ENCODE assay signal across 24 cellular contexts in genomic region chr22:22703715-22704114, GRCh38. TPM values are rescaled to one million over a fixed set of nuclear protein-coding genes. Genes with fewer than 3 reads are reported as not detected.
A peak's percentile ranks its signal among the peaks of the same experiment; 100 is the strongest.
DNase-seq lines count a peak whose midpoint lies in the region; ATAC-seq and TF ChIP-seq lines count a peak whose summit lies in the region.
"Had no signal": no experiment of that assay in that cellular context is flagged by ENCODE, and none has a peak within 500 bp of the region (broad histone marks: within the 10 kb centered on the region; RNA-seq: fewer than 3 reads in every experiment).

No MANE protein-coding gene starts in this region.

- H3K9me3 Mint-ChIP-seq in Calu3 (ENCODE audit: low read depth, unreplicated experiment) = no peaks in the 10 kb centered on the region
- H3K9me3 Mint-ChIP-seq: activated B cell treated with CpG ODN at 0.5 μM for 24 hours; activated T-helper 2 cell treated with anti-CD3 and anti-CD28 coated beads, Interferon-gamma antibody, Interleukin-2, Interleukin-4, amounts not matched to agents 10 μg/mL and 5 μg/mL and 100 μg/mL, durations not matched to agents 14 hours and 24 hours and 36 hours; CD4-positive, alpha-beta T cell; nephron; stimulated activated memory B cell treated with anti-CD40 and anti-IgM and Interleukin-4, amounts not matched to agents 10 μg/mL and 1 μg/mL and 100 μg/mL, for 72 hours had no signal

- intact Hi-C loops in OCI-LY7 (cut with micrococcal nuclease; ENCODE audit: unreplicated experiment) (no loop called here), Calu3 (cut with micrococcal nuclease; ENCODE audit: unreplicated experiment) (no loop called here), left ventricle myocardium superior (cut with micrococcal nuclease) (no loop called here)

- POLR2A ChIA-PET in OCI-LY7 (lab: Charles Lee) = interaction anchor here (0.9 kb wide), 1 partner anchor 17 kb away, joined by 3 read pairs; no protein-coding TSS in a partner anchor

- no peaks in the 10 kb centered on the region for H3K9me2 ChIP-seq in OCI-LY7 (ENCODE audit: insufficient read depth, low read length)

- BruUV-seq in OCI-LY7 (replicated peaks; lab: Mats Ljungman, UMichigan) (no TSS peak), Calu3 (replicated peaks; lab: Mats Ljungman, UMichigan) (no TSS peak)

- H3K36me3 ChIP-seq in OCI-LY7 (ENCODE audit: insufficient read depth, low read length) (no peaks in the 10 kb centered on the region), right atrium auricular region (no peaks in the 10 kb centered on the region)
- H3K36me3 ChIP-seq: prostate gland, tibial artery had no signal

- no peaks in the 10 kb centered on the region for H3K79me2 ChIP-seq in OCI-LY7 (ENCODE audit: insufficient read depth, low read depth, low read length)

- TF ChIP-seq CTCF in OCI-LY7 (conservative IDR thresholded peaks at IDR 0.05; ENCODE audit: low read length) (no peak), fibroblast of mammary gland (conservative IDR thresholded peaks at IDR 0.05; ENCODE audit: control insufficient read depth, insufficient read depth, low read depth, low read length) (no peak), Calu3 (IDR thresholded peaks at IDR 0.05; ENCODE audit: unreplicated experiment) (no peak), right atrium auricular region (IDR thresholded peaks at IDR 0.05) (no peak)

- H3K27ac Mint-ChIP-seq in Calu3 (ENCODE audit: unreplicated experiment) = no peak overlapping the region
- H3K27ac Mint-ChIP-seq: activated B cell treated with CpG ODN at 0.5 μM for 24 hours; activated T-helper 2 cell treated with anti-CD3 and anti-CD28 coated beads, Interferon-gamma antibody, Interleukin-2, Interleukin-4, amounts not matched to agents 10 μg/mL and 5 μg/mL and 100 μg/mL, durations not matched to agents 14 hours and 24 hours and 36 hours; CD4-positive, alpha-beta T cell; nephron; stimulated activated memory B cell treated with anti-CD40 and anti-IgM and Interleukin-4, amounts not matched to agents 10 μg/mL and 1 μg/mL and 100 μg/mL, for 72 hours had no signal

- no peaks in the 10 kb centered on the region for H3K27me3 Mint-ChIP-seq in Calu3 (ENCODE audit: unreplicated experiment)
- H3K27me3 Mint-ChIP-seq: activated B cell treated with CpG ODN at 0.5 μM for 24 hours; CD4-positive, alpha-beta T cell; stimulated activated memory B cell treated with anti-CD40 and anti-IgM and Interleukin-4, amounts not matched to agents 10 μg/mL and 1 μg/mL and 100 μg/mL, for 72 hours had no signal

- no peaks in the 10 kb centered on the region for H3K9me3 ChIP-seq in OCI-LY7 (ENCODE audit: low read length)
- H3K9me3 ChIP-seq in right atrium auricular region = no peaks in the 10 kb centered on the region
- H3K9me3 ChIP-seq: prostate gland, tibial artery had no signal

- ATAC-seq in left ventricle myocardium superior = no peak
- ATAC-seq: HCT116; stimulated activated memory B cell treated with anti-CD40 and anti-IgM and Interleukin-4, amounts not matched to agents 10 μg/mL and 1 μg/mL and 100 μg/mL, for 72 hours had no signal

- no peak overlapping the region for H3K4me3 Mint-ChIP-seq in Calu3 (ENCODE audit: low read depth, unreplicated experiment)
- H3K4me3 Mint-ChIP-seq: activated B cell treated with CpG ODN at 0.5 μM for 24 hours; CD4-positive, alpha-beta T cell; nephron; stimulated activated memory B cell treated with anti-CD40 and anti-IgM and Interleukin-4, amounts not matched to agents 10 μg/mL and 1 μg/mL and 100 μg/mL, for 72 hours had no signal

- no peaks in the 10 kb centered on the region for H4K20me1 ChIP-seq in OCI-LY7 (ENCODE audit: insufficient read depth, low read length)

- no peaks in the 10 kb centered on the region for H3K27me3 ChIP-seq in right atrium auricular region

- peak; percentile 33 for DNase-seq in activated CD8-positive, alpha-beta memory T cell treated with anti-CD3 and anti-CD28 coated beads for 24 hours
- DNase-seq in activated CD8-positive, alpha-beta memory T cell treated with anti-CD3 and anti-CD28 coated beads, Interleukin-2, amount 50 U/mL, for 48 hours = no peak
- DNase-seq in OCI-LY7 (ENCODE audit: low spot score) = no peak
- DNase-seq in fibroblast of mammary gland (ENCODE audit: low read depth) = peak; percentile 96
- DNase-seq in skeletal muscle cell (ENCODE audit: low read depth) = peak; percentile 92
- DNase-seq in Calu3 = no peak
- no peak for DNase-seq in right atrium auricular region (ENCODE audit: low spot score)
- DNase-seq in left ventricle myocardium superior = no peak
- DNase-seq: 8988T; activated B cell treated with CpG ODN at 0.5 μM for 24 hours; CD4-positive, alpha-beta T cell; DMS53; NCI-H1930; stimulated activated CD4-positive, alpha-beta T cell treated with anti-CD3 and anti-CD28 coated beads, Interleukin-12 subunit alpha, Interleukin-12 subunit beta, amount 100 ng/mL, for 4 hours; T-helper 2 cell had no signal

- no peak overlapping the region for H2AFZ ChIP-seq in OCI-LY7 (ENCODE audit: low read length)

- H3K4me2 ChIP-seq in OCI-LY7 (ENCODE audit: low read length) = peak overlapping the region; percentile 39

- H3K27ac ChIP-seq in OCI-LY7 (ENCODE audit: low read depth, low read length, poor library complexity, severe bottlenecking) = no peak overlapping the region
- no peak overlapping the region for H3K27ac ChIP-seq in right atrium auricular region
- H3K27ac ChIP-seq: prostate gland, tibial artery had no signal

- CTCF ChIA-PET in OCI-LY7 (lab: Charles Lee; ENCODE audit: unreplicated experiment) (interaction anchor here (1.3 to 1.5 kb wide), 2 partner anchors 11 to 50 kb away, joined by 3 to 6 read pairs; no protein-coding TSS in a partner anchor), Calu3 (lab: Charles Lee) (interaction anchor here (3.9 kb wide), 1 partner anchor 11 kb away, joined by 30 read pairs; no protein-coding TSS in a partner anchor)

- H3K4me3 ChIP-seq in OCI-LY7 (ENCODE audit: low read depth, low read length, poor library complexity, severe bottlenecking) = no peak overlapping the region
- H3K4me3 ChIP-seq in fibroblast of mammary gland (ENCODE audit: control insufficient read depth, low read depth, low read length) = no peak overlapping the region
- no peak overlapping the region for H3K4me3 ChIP-seq in skeletal muscle cell (ENCODE audit: low read depth, low read length)
- no peak overlapping the region for H3K4me3 ChIP-seq in right atrium auricular region
- H3K4me3 ChIP-seq: prostate gland, tibial artery had no signal

- peaks cover 46% of the 10 kb centered on the region for H3K4me1 ChIP-seq in OCI-LY7 (ENCODE audit: insufficient read depth, low read length, poor library complexity, severe bottlenecking)
- H3K4me1 ChIP-seq in right atrium auricular region = no peaks in the 10 kb centered on the region
- H3K4me1 ChIP-seq: prostate gland, tibial artery had no signal

- peaks cover 11% of the 10 kb centered on the region for H3K4me1 Mint-ChIP-seq in Calu3 (ENCODE audit: low read depth, unreplicated experiment)
- H3K4me1 Mint-ChIP-seq: nephron had no signal

- H3K36me3 Mint-ChIP-seq in Calu3 (ENCODE audit: insufficient read depth, unreplicated experiment) = no peaks in the 10 kb centered on the region
- H3K36me3 Mint-ChIP-seq: stimulated activated memory B cell treated with anti-CD40 and anti-IgM and Interleukin-4, amounts not matched to agents 10 μg/mL and 1 μg/mL and 100 μg/mL, for 72 hours had no signal

RNA-seq across cellular contexts. Expression of gene GGTLC2, which starts 59.3 kb away (rescaled TPM):
- not detected in 2 replicates for total RNA-seq in OCI-LY7 (2014; rRNA removed; shearing (Covaris generic))
- total RNA-seq in OCI-LY7 (2022) (not detected in 2 replicates), Calu3 (2022) (not detected in 2 replicates), right atrium auricular region (not detected), left ventricle myocardium superior (not detected)
- total RNA-seq: activated B cell treated with CpG ODN at 0.5 μM for 24 hours; activated CD8-positive, alpha-beta memory T cell treated with anti-CD3 and anti-CD28 coated beads for 36 hours; activated T-helper 2 cell treated with anti-CD3 and anti-CD28 coated beads, Interferon-gamma antibody, Interleukin-2, Interleukin-4, amounts not matched to agents 10 μg/mL and 5 μg/mL and 100 μg/mL, durations not matched to agents 14 hours and 24 hours and 36 hours; CD4-positive, alpha-beta T cell; endothelial cell of umbilical vein; NCI-H460 had no signal

Comparison
In these comparisons a context has a peak if more than half of its experiments do, and no peak if none do; other contexts are left out.
1. DNase-seq: peak in activated CD8-positive, alpha-beta memory T cell treated with anti-CD3 and anti-CD28 coated beads for 24 hours (single experiment), fibroblast of mammary gland (single experiment) and skeletal muscle cell (single experiment); none in activated CD8-positive, alpha-beta memory T cell treated with anti-CD3 and anti-CD28 coated beads, Interleukin-2, amount 50 U/mL, for 48 hours (single experiment), OCI-LY7 (single experiment), Calu3 (single experiment), right atrium auricular region (single experiment) and left ventricle myocardium superior (single experiment).